In genomic region chr2:235551965-235552364, GRCh38 we compare ENCODE assay signal across 9 cellular contexts. TPM values are rescaled to one million over a fixed set of nuclear protein-coding genes. Genes with fewer than 3 reads are reported as not detected.
DNase-seq lines count a peak whose midpoint lies in the region; ATAC-seq and TF ChIP-seq lines count a peak whose summit lies in the region.
"Had no signal": no experiment of that assay in that cellular context is flagged by ENCODE, and none has a peak within 500 bp of the region (broad histone marks: within the 10 kb centered on the region; RNA-seq: fewer than 3 reads in every experiment).

No MANE protein-coding gene starts in this region.

- H3F3A ChIP-seq in OCI-LY1 (ENCODE audit: insufficient read depth, low read length) = no peaks in the 10 kb centered on the region

- H3K4me1 ChIP-seq in OCI-LY1 (ENCODE audit: insufficient read depth, low read length, severe bottlenecking) = no peaks in the 10 kb centered on the region

- H3K36me3 ChIP-seq in OCI-LY1 (ENCODE audit: insufficient read depth, low read length) = no peaks in the 10 kb centered on the region

- H3K36me3 Mint-ChIP-seq in endothelial cell (ENCODE audit: low read depth, unreplicated experiment) (no peaks in the 10 kb centered on the region), mesothelial cell of epicardium (no peaks in the 10 kb centered on the region)

- H3K27me3 Mint-ChIP-seq in endothelial cell (ENCODE audit: unreplicated experiment) (peaks cover 2% of the 10 kb centered on the region), mesothelial cell of epicardium (ENCODE audit: low read depth) (peaks cover 8% of the 10 kb centered on the region)

- H3K9me2 ChIP-seq in OCI-LY1 (ENCODE audit: low read depth, low read length) = no peaks in the 10 kb centered on the region

- H3K4me1 Mint-ChIP-seq in endothelial cell (ENCODE audit: unreplicated experiment) (peaks cover 6% of the 10 kb centered on the region), mesothelial cell of epicardium (peaks cover 7% of the 10 kb centered on the region)

- H3K4me2 ChIP-seq in OCI-LY1 (ENCODE audit: low read length) = no peak overlapping the region

- ATAC-seq in GM21367 (IDR thresholded peaks at IDR 0.05; ENCODE audit: unreplicated experiment) = no peak

- H3K79me2 ChIP-seq in OCI-LY1 (ENCODE audit: insufficient read depth, low read length) = no peaks in the 10 kb centered on the region

- no peak overlapping the region for H3K27ac ChIP-seq in OCI-LY1 (ENCODE audit: low read depth, low read length, poor library complexity, severe bottlenecking)

- no peaks in the 10 kb centered on the region for H4K20me1 ChIP-seq in OCI-LY1 (ENCODE audit: insufficient read depth, low read length)

- no peaks in the 10 kb centered on the region; the same call in 1 of the 2 replicates for H3K27me3 ChIP-seq in OCI-LY1 (ENCODE audit: insufficient read depth, low read length)

- H3K4me3 Mint-ChIP-seq in endothelial cell (ENCODE audit: unreplicated experiment) (no peak overlapping the region), mesothelial cell of epicardium (no peak overlapping the region)
- H3K4me3 Mint-ChIP-seq: stimulated activated naive CD8-positive, alpha-beta T cell treated with anti-CD3 and anti-CD28 coated beads, Interleukin-15, Interleukin-2, amounts not matched to agents 100 ng/mL and 50 ng/mL, for 24 hours had no signal

- H3K4me3 ChIP-seq in GM12865 (ENCODE audit: low read depth, low read length) (no peak overlapping the region), OCI-LY1 (ENCODE audit: low read depth, low read length, poor library complexity, severe bottlenecking) (no peak overlapping the region)

- H3K9me3 Mint-ChIP-seq in endothelial cell (ENCODE audit: unreplicated experiment) = no peaks in the 10 kb centered on the region
- H3K9me3 Mint-ChIP-seq in mesothelial cell of epicardium = no peaks in the 10 kb centered on the region
- H3K9me3 Mint-ChIP-seq: stimulated activated naive CD8-positive, alpha-beta T cell treated with anti-CD3 and anti-CD28 coated beads, Interleukin-15, Interleukin-2, amounts not matched to agents 100 ng/mL and 50 ng/mL, for 24 hours had no signal

- TF ChIP-seq CTCF in GM12865 (IDR thresholded peaks at IDR 0.05; ENCODE audit: insufficient read depth, low read depth, low read length, missing control alignments) (no peak), OCI-LY1 (IDR thresholded peaks at IDR 0.05; ENCODE audit: low read length) (peak; percentile 18; the same call in 1 of the 2 replicates), endothelial cell (IDR thresholded peaks at IDR 0.05; ENCODE audit: unreplicated experiment) (peak; percentile 46), mesothelial cell of epicardium (IDR thresholded peaks at IDR 0.05; ENCODE audit: unreplicated experiment) (no peak), GM10266 (IDR thresholded peaks at IDR 0.05; ENCODE audit: control insufficient read depth, insufficient read depth, low read depth, missing control alignments) (no peak)

- H3K27ac Mint-ChIP-seq in endothelial cell (ENCODE audit: unreplicated experiment) (no peak overlapping the region), mesothelial cell of epicardium (no peak overlapping the region)
- H3K27ac Mint-ChIP-seq: stimulated activated naive CD8-positive, alpha-beta T cell treated with anti-CD3 and anti-CD28 coated beads, Interleukin-15, Interleukin-2, amounts not matched to agents 100 ng/mL and 50 ng/mL, for 24 hours had no signal

- no peaks in the 10 kb centered on the region for H3K9me3 ChIP-seq in OCI-LY1 (ENCODE audit: low read length)

- H3K9ac ChIP-seq in OCI-LY1 (ENCODE audit: low read length) = no peak overlapping the region

- no peak overlapping the region for H2AFZ ChIP-seq in OCI-LY1 (ENCODE audit: low read length)

- DNase-seq in 8988T (peak; percentile 89), GM12865 (ENCODE audit: low read depth) (peak; percentile 8), endothelial cell (ENCODE audit: low spot score) (peak; percentile 57), middle frontal gyrus (ENCODE audit: extremely low spot score, low spot score) (peak; percentile 6), mesothelial cell of epicardium (ENCODE audit: low spot score in 2 of 2, unreplicated experiment in 2 of 2) (no peak), GM10266 (ENCODE audit: extremely low spot score) (no peak)

RNA-seq across cellular contexts. Expression of gene AGAP1, which starts 58.1 kb away (rescaled TPM):
- total RNA-seq in endothelial cell (ENCODE audit: unreplicated experiment) (43.9 TPM), mesothelial cell of epicardium (41.1 to 44.0 TPM (median 41.5 TPM) in 3 replicates)

Comparison
In these comparisons a context has a peak if more than half of its experiments do, and no peak if none do; other contexts are left out.
1. DNase-seq: peak in 8988T (single experiment), GM12865 (single experiment), endothelial cell (single experiment) and middle frontal gyrus (single experiment); none in mesothelial cell of epicardium (0 of 2) and GM10266 (single experiment).
2. CTCF ChIP-seq: peak in OCI-LY1 (single experiment) and endothelial cell (single experiment); none in GM12865 (single experiment), mesothelial cell of epicardium (single experiment) and GM10266 (single experiment).